1 cellular context compared by ENCODE assay signal in genomic region chr22:46577361-46578249, GRCh38.
TF ChIP-seq lines count a peak whose summit lies in the region.

No MANE protein-coding gene starts in this region.

TF ChIP-seq in K562, 482 proteins besides CTCF, POLR2A, EP300 and RAD21:
- no peak for TF ChIP-seq ZNF592 (IDR thresholded peaks at IDR 0.05)
- peak; percentile 24; the same call in 1 of the 2 replicates for TF ChIP-seq POLR2G (IDR thresholded peaks at IDR 0.05; ENCODE audit: low read depth, low read length)
- TF ChIP-seq RBFOX2 (IDR thresholded peaks at IDR 0.05; ENCODE audit: low read depth, low read length): peak; percentile 18; the same call in 1 of the 2 replicates
- 0 out of 2 replicates have a peak, but pooled peaks have one; percentile 21 for TF ChIP-seq ZBTB40 (IDR thresholded peaks at IDR 0.05)
- no peak for TF ChIP-seq ZBTB40 (CRISPR knock-in tag; IDR thresholded peaks at IDR 0.05)
- TF ChIP-seq PURB (CRISPR knock-in tag; IDR thresholded peaks at IDR 0.05; ENCODE audit: low read depth): no peak
- TF ChIP-seq SIX5 (IDR thresholded peaks at IDR 0.05; ENCODE audit: borderline replicate concordance in 1 of 2, insufficient read depth in 1 of 2, low read depth in 1 of 2, low read length in 2 of 2): no peak
- no peak for TF ChIP-seq XRCC4 (IDR thresholded peaks at IDR 0.05; ENCODE audit: extremely low read depth, insufficient read depth, insufficient read length)
- TF ChIP-seq ZFX (CRISPR knock-in tag; IDR thresholded peaks at IDR 0.05): 0 out of 2 replicates have a peak, but pooled peaks have one; percentile 10
- no peak for TF ChIP-seq THRA (IDR thresholded peaks at IDR 0.05)
- no peak for TF ChIP-seq NFE2 (IDR thresholded peaks at IDR 0.05; ENCODE audit: low read depth)
- peak; percentile 60; the same call in 1 of the 2 replicates for TF ChIP-seq ZBTB7A (IDR thresholded peaks at IDR 0.05; ENCODE audit: borderline replicate concordance, control insufficient read depth, low read depth, low read length)
